In the genomic region with DNA sequence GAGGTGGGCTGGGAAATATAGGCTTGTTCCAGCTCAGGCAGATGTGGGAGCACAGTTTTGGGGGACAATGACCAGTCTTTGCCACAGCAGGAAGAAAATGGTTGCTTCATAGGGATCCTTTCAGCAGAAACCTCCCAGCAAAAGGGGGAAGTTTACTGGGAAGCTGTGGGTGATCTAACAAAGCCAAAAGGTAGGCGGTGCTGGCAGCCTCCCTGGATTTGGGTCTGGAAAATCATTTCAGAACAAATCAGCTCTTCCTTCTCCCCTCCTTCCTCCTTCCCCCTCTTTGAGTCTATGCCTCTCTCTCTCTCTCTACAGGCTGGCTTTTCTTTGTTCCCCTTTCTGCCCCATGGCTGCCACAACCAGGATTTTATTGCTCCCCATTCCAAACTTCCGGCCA, we compare ENCODE assay signal across 27 cellular contexts.
"Had no signal": no experiment of that assay in that cellular context is flagged by ENCODE, and none has a peak within 500 bp of the region (broad histone marks: within the 10 kb centered on the region; RNA-seq: fewer than 3 reads in every experiment).

No MANE protein-coding gene starts in this region.

- H3K27me3 Mint-ChIP-seq: activated CD4-positive, alpha-beta memory T cell treated with anti-CD3 and anti-CD28 coated beads for 36 hours; activated CD4-positive, alpha-beta T cell treated with anti-CD3 and anti-CD28 coated beads, Interleukin-2, amount 10 ng/mL, durations not matched to agents 7 days and 5 days; activated naive CD4-positive, alpha-beta T cell treated with anti-CD3 and anti-CD28 coated beads, Interleukin-2, amount 10 ng/mL, durations not matched to agents 7 days and 5 days; activated naive CD8-positive, alpha-beta T cell; IgD-negative memory B cell; T-cell; T-helper 17 cell had no signal

- ATAC-seq: T-cell, T-helper 17 cell had no signal

- H3K4me3 ChIP-seq: ascending aorta, breast epithelium, MG63 had no signal

- H3K9me3 Mint-ChIP-seq: activated CD4-positive, alpha-beta memory T cell treated with anti-CD3 and anti-CD28 coated beads for 36 hours; activated CD4-positive, alpha-beta T cell treated with anti-CD3 and anti-CD28 coated beads, Interleukin-2, amount 10 ng/mL, durations not matched to agents 7 days and 5 days; activated naive CD4-positive, alpha-beta T cell treated with anti-CD3 and anti-CD28 coated beads, Interleukin-2, amount 10 ng/mL, durations not matched to agents 7 days and 5 days; IgD-negative memory B cell; T-cell had no signal

- H3K27ac Mint-ChIP-seq: activated CD4-positive, alpha-beta memory T cell treated with anti-CD3 and anti-CD28 coated beads for 36 hours; activated CD4-positive, alpha-beta T cell treated with anti-CD3 and anti-CD28 coated beads, Interleukin-2, amount 10 ng/mL, durations not matched to agents 7 days and 5 days; activated naive CD4-positive, alpha-beta T cell treated with anti-CD3 and anti-CD28 coated beads, Interleukin-2, amount 10 ng/mL, durations not matched to agents 7 days and 5 days; activated naive CD8-positive, alpha-beta T cell; IgD-negative memory B cell; T-cell; T-helper 17 cell had no signal

- H3K27me3 ChIP-seq: ascending aorta, breast epithelium, MG63 had no signal

- H3K4me1 ChIP-seq: ascending aorta, breast epithelium had no signal

- H3K9me3 ChIP-seq: ascending aorta, breast epithelium, MG63 had no signal

- H3K36me3 Mint-ChIP-seq: activated CD4-positive, alpha-beta memory T cell treated with anti-CD3 and anti-CD28 coated beads for 36 hours; activated naive CD4-positive, alpha-beta T cell treated with anti-CD3 and anti-CD28 coated beads, Interleukin-2, amount 10 ng/mL, durations not matched to agents 7 days and 5 days had no signal

- H3K36me3 ChIP-seq: breast epithelium had no signal

- H3K4me3 Mint-ChIP-seq: activated CD4-positive, alpha-beta memory T cell treated with anti-CD3 and anti-CD28 coated beads for 36 hours; activated CD4-positive, alpha-beta T cell treated with anti-CD3 and anti-CD28 coated beads, Interleukin-2, amount 10 ng/mL, durations not matched to agents 7 days and 5 days; activated naive CD4-positive, alpha-beta T cell treated with anti-CD3 and anti-CD28 coated beads, Interleukin-2, amount 10 ng/mL, durations not matched to agents 7 days and 5 days; activated naive CD8-positive, alpha-beta T cell; IgD-negative memory B cell; T-cell; T-helper 17 cell had no signal

- H3K27ac ChIP-seq: ascending aorta, breast epithelium had no signal

- DNase-seq: activated CD4-positive, alpha-beta memory T cell treated with anti-CD3 and anti-CD28 coated beads for 36 hours; activated CD4-positive, alpha-beta T cell treated with anti-CD3 and anti-CD28 coated beads, Interleukin-2, amount 10 ng/mL, durations not matched to agents 7 days and 5 days; activated CD8-positive, alpha-beta memory T cell treated with anti-CD3 and anti-CD28 coated beads, Interleukin-2, amount 50 U/mL, for 4 hours; activated effector memory CD4-positive, alpha-beta T cell treated with Interleukin-2 at 50 U/mL for 16 hours; activated naive CD4-positive, alpha-beta T cell treated with anti-CD3 and anti-CD28 coated beads, Interleukin-2, amount 10 ng/mL, durations not matched to agents 7 days and 5 days; activated T-cell treated with anti-CD3 and anti-CD28 coated beads for 4 hours; activated T-cell treated with anti-CD3 and anti-CD28 coated beads, Interleukin-2, amount 50 U/mL, for 48 hours; amygdala; Karpas-422; KBM-7; MG63; NCI-H1105; NCI-H1417 treated with DMSO at 0.1 percent for 48 hours; NCI-H187 treated with DMSO at 0.1 percent for 48 hours; NCI-H2081; NCI-H2227 treated with DMSO at 0.1 percent for 48 hours; NCI-H446 treated with DMSO at 0.1 percent for 48 hours; NCI-H524 treated with DMSO at 0.1 percent for 48 hours; OCI-M1; Right ventricle myocardium superior; T-helper 17 cell; T-helper 9 cell had no signal
